Comparison of ENCODE assay signal across 12 cellular contexts in the genomic region with DNA sequence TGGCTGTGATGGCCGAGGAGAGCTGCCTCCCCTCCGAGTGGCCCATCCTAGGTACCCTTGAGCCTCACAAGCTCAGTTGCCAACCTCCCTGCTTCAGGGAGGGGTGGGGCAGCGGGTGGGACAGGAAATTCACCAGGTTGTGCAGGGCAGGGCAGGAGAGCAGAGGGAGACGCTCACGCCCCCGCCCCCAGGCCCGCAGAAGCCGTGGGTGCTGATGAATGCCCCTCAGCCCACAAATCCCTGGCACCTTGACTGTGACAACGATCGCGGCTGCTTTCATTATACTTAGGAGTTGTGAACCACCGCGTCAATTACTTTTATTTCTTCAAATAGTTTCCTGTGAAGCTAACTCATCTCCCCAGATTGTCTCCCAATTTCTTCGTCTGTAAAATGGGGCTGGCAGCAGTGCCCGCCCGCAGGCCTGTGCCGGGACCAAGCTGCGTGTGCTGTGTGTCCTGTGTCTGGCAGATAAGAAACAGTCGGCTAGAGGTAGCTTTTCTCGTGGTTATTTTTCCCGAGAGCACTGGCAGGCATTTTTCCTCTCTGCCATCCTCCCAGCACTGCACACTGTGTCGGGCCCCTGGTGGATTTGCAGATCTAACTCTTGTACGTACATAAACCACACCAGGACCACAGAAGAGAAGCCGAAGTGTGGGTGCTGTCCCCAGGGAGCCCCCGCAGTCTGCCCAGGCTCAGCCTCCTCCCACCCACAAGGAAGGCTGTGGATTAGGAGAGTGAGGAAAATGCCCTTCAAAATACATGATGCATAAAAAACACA. TPM values are rescaled to one million over a fixed set of nuclear protein-coding genes. Genes with fewer than 3 reads are reported as not detected.
DNase-seq lines count a peak whose midpoint lies in the region; ATAC-seq, FAIRE-seq and TF ChIP-seq lines count a peak whose summit lies in the region.
"Had no signal": no experiment of that assay in that cellular context is flagged by ENCODE, and none has a peak within 500 bp of the region (broad histone marks: within the 10 kb centered on the region; RNA-seq: fewer than 3 reads in every experiment).

No MANE protein-coding gene starts in this region.

- peaks cover 0 to 4% of the 10 kb centered on the region in 2 donors for H3K4me1 ChIP-seq in kidney (ENCODE audit: control insufficient read depth in 1 of 2, insufficient read depth in 1 of 2, low read depth in 1 of 2, low read length in 2 of 2)

- no peak for FAIRE-seq in kidney (lab: Jason Lieb, UNC)

- no peaks in the 10 kb centered on the region for H3K36me3 Mint-ChIP-seq in CD4-positive, alpha-beta T cell (ENCODE audit: low read depth)
- H3K36me3 Mint-ChIP-seq in endothelial cell (ENCODE audit: low read depth, unreplicated experiment) = peaks cover 7% of the 10 kb centered on the region

- H3K4me3 Mint-ChIP-seq in CD4-positive, alpha-beta T cell = no peak overlapping the region
- no peak overlapping the region for H3K4me3 Mint-ChIP-seq in endothelial cell (ENCODE audit: unreplicated experiment)

- peak; percentile 9 for ATAC-seq in CD4-positive, alpha-beta T cell (ENCODE audit: poor library complexity)
- ATAC-seq in GM21619 (IDR thresholded peaks at IDR 0.05; ENCODE audit: unreplicated experiment) (peak; percentile 29), HG02840 (IDR thresholded peaks at IDR 0.05; ENCODE audit: low FRiP score, unreplicated experiment) (no peak)
- ATAC-seq in activated CD4-positive, CD25-positive, alpha-beta regulatory T cell treated with anti-CD3 and anti-CD28 coated beads, Interleukin-2, amount 50 U/mL, for 24 hours = peak; percentile 6 to 18

- no peaks in the 10 kb centered on the region for H3K9me3 Mint-ChIP-seq in CD4-positive, alpha-beta T cell
- H3K9me3 Mint-ChIP-seq in endothelial cell (ENCODE audit: unreplicated experiment) = no peaks in the 10 kb centered on the region

- TF ChIP-seq CTCF in CD4-positive, alpha-beta T cell (IDR thresholded peaks at IDR 0.05) = no peak
- TF ChIP-seq CTCF in kidney (IDR thresholded peaks at IDR 0.05; ENCODE audit: borderline replicate concordance, extremely low read depth, insufficient read depth) (no peak), endothelial cell (IDR thresholded peaks at IDR 0.05; ENCODE audit: unreplicated experiment) (no peak)

- in situ Hi-C loops in ACHN (cut with HindIII; ENCODE audit: low pct_ligation_motif_present, low pct_unique_long_range_greater_than_20kb, low sequenced_read_pairs) = no loop called here

- H3K9me3 ChIP-seq in CD4-positive, alpha-beta T cell (ENCODE audit: control insufficient read depth, low read length) = no peaks in the 10 kb centered on the region
- no peaks in the 10 kb centered on the region for H3K9me3 ChIP-seq in kidney (ENCODE audit: control insufficient read depth in 1 of 2, low read length in 2 of 2)

- H3K4me3 ChIP-seq in kidney (ENCODE audit: low read length in 2 of 2) = no peak overlapping the region
- H3K4me3 ChIP-seq: hepatocyte, PC-9 had no signal

- CTCF ChIA-PET in CD4-positive, alpha-beta T cell (lab: Charles Lee) = interaction anchor here (0.7 to 1.4 kb wide), 5 partner anchors 9 to 87 kb away, joined by 3 to 4 read pairs (median 3); no protein-coding TSS in a partner anchor

- peaks cover 23% of the 10 kb centered on the region for H3K4me1 Mint-ChIP-seq in CD4-positive, alpha-beta T cell (ENCODE audit: low read depth)
- peaks cover 8% of the 10 kb centered on the region for H3K4me1 Mint-ChIP-seq in endothelial cell (ENCODE audit: unreplicated experiment)

- no peaks in the 10 kb centered on the region for H3K27me3 Mint-ChIP-seq in CD4-positive, alpha-beta T cell
- no peaks in the 10 kb centered on the region for H3K27me3 Mint-ChIP-seq in endothelial cell (ENCODE audit: unreplicated experiment)

- no peak overlapping the region for H3K9ac ChIP-seq in kidney (ENCODE audit: low read length in 2 of 2)

- no peaks in the 10 kb centered on the region for H3K27me3 ChIP-seq in CD4-positive, alpha-beta T cell (ENCODE audit: control insufficient read depth, insufficient read depth, low read length)
- H3K27me3 ChIP-seq: hepatocyte had no signal

- DNase-seq in CD4-positive, alpha-beta T cell = peak in 6 of 10 experiments; percentile 30 to 65 (median 44)
- DNase-seq in kidney (peak; percentile 64), ACHN (no peak), cortex of kidney (lab: John Stamatoyannopoulos, UW) (no peak), endothelial cell (ENCODE audit: low spot score) (no peak)
- DNase-seq: PC-9 had no signal

- POLR2A ChIA-PET in CD4-positive, alpha-beta T cell (lab: Charles Lee) = interaction anchor here (0.7 to 2.2 kb wide), 21 partner anchors 8 to 86 kb away, joined by 3 to 76 read pairs (median 5); partner anchors contain the start of gene RASA3

- H3K27ac ChIP-seq in CD4-positive, alpha-beta T cell (ENCODE audit: low read depth, low read length) = peak overlapping the region; percentile 82
- no peak overlapping the region for H3K27ac ChIP-seq in kidney (ENCODE audit: low read depth in 2 of 2, low read length in 2 of 2)
- H3K27ac ChIP-seq: hepatocyte, PC-9 had no signal

- no peaks in the 10 kb centered on the region for H3K36me3 ChIP-seq in kidney (ENCODE audit: control insufficient read depth in 1 of 2, insufficient read depth in 2 of 2, low read length in 2 of 2)

- no peak overlapping the region for H3K27ac Mint-ChIP-seq in CD4-positive, alpha-beta T cell
- H3K27ac Mint-ChIP-seq in endothelial cell (ENCODE audit: unreplicated experiment) = no peak overlapping the region

- intact Hi-C loops in CD4-positive, alpha-beta T cell (cut with DNase I, micrococcal nuclease) = loop anchor here in 1 of 2 experiments (1.0 kb wide), 1 partner anchor 8 kb away; no protein-coding TSS in a partner anchor
- intact Hi-C loops in kidney (cut with DNase I) = no loop called here

RNA-seq across cellular contexts. Expression of gene RASA3, which starts 7.9 kb away (rescaled TPM):
- total RNA-seq in CD4-positive, alpha-beta T cell = 100 to 1,000 TPM; 181 to 184 TPM
- total RNA-seq in kidney (28.8 TPM), endothelial cell (ENCODE audit: unreplicated experiment) (34.0 TPM)
- 4.2 TPM for polyA plus RNA-seq in kidney (ENCODE audit: insufficient read depth, low read depth, low replicate concordance)

RNA-seq across cellular contexts. Expression of gene CFAP97D2, which starts 38.7 kb away (rescaled TPM):
- total RNA-seq in CD4-positive, alpha-beta T cell = under 1 TPM; 0.47 to 0.52 TPM
- total RNA-seq in kidney (not detected), endothelial cell (ENCODE audit: unreplicated experiment) (not detected)
- not detected for polyA plus RNA-seq in kidney (ENCODE audit: insufficient read depth, low read depth, low replicate concordance)
- total RNA-seq: hepatocyte, LHCN-M2, myocyte, PC-9 had no signal
- polyA plus RNA-seq: hepatocyte had no signal

Comparison
In these comparisons a context has a peak if more than half of its experiments do, and no peak if none do; other contexts are left out.
1. DNase-seq: peak in CD4-positive, alpha-beta T cell (6 of 10) and kidney (single experiment); none in ACHN (single experiment), cortex of kidney (single experiment) and endothelial cell (single experiment).